ENCODE assay signal across 1 cellular context in the genomic region with DNA sequence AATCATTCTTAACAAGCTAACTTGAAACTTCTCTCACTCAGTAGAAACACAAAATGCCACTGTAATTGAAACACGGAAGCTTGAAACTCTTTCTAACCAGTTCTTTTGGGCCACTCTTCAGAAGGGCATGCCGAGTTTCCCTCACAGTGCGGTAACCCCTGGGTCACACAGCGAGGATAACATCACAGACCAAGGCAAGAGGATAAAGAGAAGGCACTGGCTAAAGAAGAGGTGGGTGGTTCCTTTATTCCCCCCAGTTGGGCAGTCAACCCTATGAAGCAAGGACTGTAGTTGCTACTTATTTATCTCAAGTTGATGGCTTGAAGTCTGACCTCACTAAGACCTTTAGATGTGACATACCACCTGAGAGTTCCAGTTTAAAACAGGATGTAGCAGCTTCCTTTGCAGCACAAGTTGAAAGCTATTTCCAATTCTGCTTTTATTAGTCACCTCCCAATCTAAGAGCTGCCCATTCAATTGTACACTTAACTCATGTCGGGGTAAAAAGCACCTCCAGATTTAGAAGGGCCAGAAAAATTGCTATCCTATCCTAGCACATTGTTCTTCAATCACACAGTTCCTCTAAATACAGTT.
A peak's percentile ranks its signal among the peaks of the same experiment; 100 is the strongest.
TF ChIP-seq lines count a peak whose summit lies in the region.

No MANE protein-coding gene starts in this region.

TF ChIP-seq in GM12878, 131 proteins besides CTCF, POLR2A, EP300 and RAD21 (continued from another document):
- no peak for TF ChIP-seq CBX3 (IDR thresholded peaks at IDR 0.05; ENCODE audit: borderline replicate concordance, low read depth)
- TF ChIP-seq CREM (IDR thresholded peaks at IDR 0.05; ENCODE audit: low read depth) = peak; percentile 25; the same call in 1 of the 2 replicates
- no peak for TF ChIP-seq ZNF207 (IDR thresholded peaks at IDR 0.05; ENCODE audit: borderline replicate concordance)
- TF ChIP-seq, protein P1, sequence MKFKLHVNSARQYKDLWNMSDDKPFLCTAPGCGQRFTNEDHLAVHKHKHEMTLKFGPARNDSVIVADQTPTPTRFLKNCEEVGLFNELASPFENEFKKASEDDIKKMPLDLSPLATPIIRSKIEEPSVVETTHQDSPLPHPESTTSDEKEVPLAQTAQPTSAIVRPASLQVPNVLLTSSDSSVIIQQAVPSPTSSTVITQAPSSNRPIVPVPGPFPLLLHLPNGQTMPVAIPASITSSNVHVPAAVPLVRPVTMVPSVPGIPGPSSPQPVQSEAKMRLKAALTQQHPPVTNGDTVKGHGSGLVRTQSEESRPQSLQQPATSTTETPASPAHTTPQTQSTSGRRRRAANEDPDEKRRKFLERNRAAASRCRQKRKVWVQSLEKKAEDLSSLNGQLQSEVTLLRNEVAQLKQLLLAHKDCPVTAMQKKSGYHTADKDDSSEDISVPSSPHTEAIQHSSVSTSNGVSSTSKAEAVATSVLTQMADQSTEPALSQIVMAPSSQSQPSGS (IDR thresholded peaks at IDR 0.05; ENCODE audit: low read length) = no peak
- 0 out of 2 replicates have a peak, but pooled peaks have one; percentile 20 for TF ChIP-seq JUNB (IDR thresholded peaks at IDR 0.05)
TF ChIP-seq in GM12878: peak in this region for 3.
